8 cellular contexts compared by ENCODE assay signal in the genomic region with DNA sequence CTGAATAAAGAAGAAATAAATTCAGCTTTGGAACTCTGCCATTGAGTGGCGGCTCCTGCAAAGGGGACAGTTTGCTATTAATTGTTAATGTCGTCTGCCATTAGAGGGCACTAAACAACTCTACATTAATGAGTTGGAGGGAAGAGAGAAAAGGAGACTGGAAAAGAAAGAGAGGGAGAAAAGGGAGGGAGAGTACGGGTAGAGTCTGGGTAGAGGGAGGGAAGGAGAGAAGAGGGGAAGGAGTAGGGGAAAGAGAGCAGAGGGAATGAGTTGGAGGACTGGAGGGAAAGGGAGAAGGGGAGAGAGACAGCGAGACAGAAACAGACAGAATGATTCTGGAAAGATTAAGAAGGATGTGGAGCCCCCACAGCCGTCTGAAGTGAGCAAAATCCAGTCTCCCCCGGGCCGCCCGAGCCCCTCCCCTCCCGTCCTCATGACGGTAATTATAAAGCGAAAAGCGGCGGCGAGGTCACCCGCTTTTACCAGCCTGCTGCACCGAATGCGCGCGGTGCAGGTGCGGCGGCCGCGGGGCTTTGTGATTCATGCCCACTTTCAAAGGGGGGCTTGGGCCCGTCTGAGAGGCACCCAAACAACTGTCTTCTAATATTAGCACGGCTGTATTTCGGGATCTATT. TPM values are rescaled to one million over a fixed set of nuclear protein-coding genes. Genes with fewer than 3 reads are reported as not detected.
DNase-seq lines count a peak whose midpoint lies in the region; ATAC-seq and TF ChIP-seq lines count a peak whose summit lies in the region.

No MANE protein-coding gene starts in this region.

- H3K27me3 ChIP-seq in mucosa of rectum (ENCODE audit: control insufficient read depth in 2 of 2, insufficient read depth in 2 of 2, low read length in 2 of 2) (peaks cover 23 to 25% of the 10 kb centered on the region in 2 donors), aorta (ENCODE audit: control insufficient read depth in 1 of 2, insufficient read depth in 2 of 2, low read length in 1 of 2) (no peaks in the 10 kb centered on the region)

- DNase-seq in AG20443 (ENCODE audit: low spot score) (peak; percentile 54), GM13976 (ENCODE audit: low spot score) (peak; percentile 48), NCI-H1092 treated with DMSO at 0.1 percent for 48 hours (lab: John Stamatoyannopoulos, UW) (peak; percentile 56), T1000 (lab: John Stamatoyannopoulos, UW) (peak; percentile 31), epithelial cell of prostate (ENCODE audit: low read depth, low spot score) (no peak), aorta (peak; percentile 47 to 80)
- DNase-seq in NK-92 treated with Interleukin-12 subunit alpha and Interleukin-12 subunit beta, amount 100 ng/mL, for 24 hours (lab: John Stamatoyannopoulos, UW) = no peak

- intact Hi-C loops in aorta (cut with DNase I) = loop anchor here (2.0 to 10.0 kb wide), 3 partner anchors 84 to 746 kb away; partner anchors contain the start of gene NDUFS4 (in 1 of the 2)

- H3K36me3 ChIP-seq in mucosa of rectum (ENCODE audit: control insufficient read depth in 2 of 2, insufficient read depth in 2 of 2, low read length in 2 of 2) = no peaks in the 10 kb centered on the region
- no peaks in the 10 kb centered on the region for H3K36me3 ChIP-seq in aorta (ENCODE audit: control insufficient read depth in 1 of 2, insufficient read depth in 2 of 2, low read length in 1 of 2)

- ATAC-seq in aorta (ENCODE audit: low FRiP score) = peak; percentile 49

- H3K27ac ChIP-seq in epithelial cell of prostate (peak overlapping the region; percentile 96), mucosa of rectum (ENCODE audit: low read depth in 2 of 2, low read length in 2 of 2) (no peak overlapping the region), aorta (ENCODE audit: low read depth in 1 of 2, low read length in 2 of 2) (no peak overlapping the region)

- H3K9me3 ChIP-seq in mucosa of rectum (ENCODE audit: control insufficient read depth in 2 of 2, low read length in 2 of 2) (no peaks in the 10 kb centered on the region), aorta (ENCODE audit: control insufficient read depth, low read length) (no peaks in the 10 kb centered on the region)

- peaks cover 10 to 16% of the 10 kb centered on the region in 2 donors for H3K4me1 ChIP-seq in mucosa of rectum (ENCODE audit: control insufficient read depth in 2 of 2, insufficient read depth in 2 of 2, low read length in 2 of 2)
- H3K4me1 ChIP-seq in aorta (ENCODE audit: control insufficient read depth in 1 of 2, insufficient read depth in 2 of 2, low read length in 2 of 2) = no peaks in the 10 kb centered on the region

- no peak overlapping the region for H3K9ac ChIP-seq in mucosa of rectum (ENCODE audit: low read depth in 1 of 2, low read length in 2 of 2)

- in situ Hi-C loops in GM13976 (cut with MboI; ENCODE audit: low sequenced_read_pairs, unreplicated experiment) = loop anchor here (25.0 kb wide), 1 partner anchor 734 kb away; no protein-coding TSS in a partner anchor

- WGBS in aorta, 2 donors = 0 to 1% methylated on average over 21 to 26 of the region's 26 CpGs

- H3K4me3 ChIP-seq in mucosa of rectum (ENCODE audit: low read length in 2 of 2) (peak overlapping the region; percentile 58 to 65), aorta (ENCODE audit: low read length in 2 of 2) (peak overlapping the region; percentile 34 to 55)

- peak; percentile 58 for TF ChIP-seq CTCF in GM13976 (IDR thresholded peaks at IDR 0.05; ENCODE audit: borderline replicate concordance, control extremely low read depth, extremely low read depth, insufficient read depth, missing control alignments)

RNA-seq across cellular contexts. Expression of gene FST, which starts 1.9 kb away (rescaled TPM):
- total RNA-seq in aorta = 10 to 100 TPM in 1 of 2 donors, 1 to 10 TPM in 1; 6.1 to 16.8 TPM
- 1 to 10 TPM; 1.8 to 7.5 TPM for polyA plus RNA-seq in aorta

Comparison
In these comparisons a context has a peak if more than half of its experiments do, and no peak if none do; other contexts are left out.
1. DNase-seq: peak in AG20443 (single experiment), GM13976 (single experiment), NCI-H1092 treated with DMSO at 0.1 percent for 48 hours (single experiment), T1000 (single experiment) and aorta (2 of 2); none in epithelial cell of prostate (single experiment) and NK-92 treated with Interleukin-12 subunit alpha and Interleukin-12 subunit beta, amount 100 ng/mL, for 24 hours (single experiment).